In genomic region chr13:44908712-44909111, GRCh38 we compare ENCODE assay signal across 25 cellular contexts.
"Had no signal": no experiment of that assay in that cellular context is flagged by ENCODE, and none has a peak within 500 bp of the region (broad histone marks: within the 10 kb centered on the region; RNA-seq: fewer than 3 reads in every experiment).

No MANE protein-coding gene starts in this region.

- H3K4me1 ChIP-seq: colonic mucosa, thyroid gland had no signal

- DNase-seq: colonic mucosa; endodermal cell; gastrocnemius medialis; head of caudate nucleus; kidney; naive B cell; nephron progenitor cell; occipital lobe; ovary; posterior cingulate gyrus; psoas muscle; right cardiac atrium; sigmoid colon; stimulated activated CD4-positive, alpha-beta T cell treated with anti-CD3 and anti-CD28 coated beads, Interleukin-2, amount 100 ng/mL, for 24 hours; stimulated activated CD4-positive, alpha-beta T cell treated with anti-CD3 and anti-CD28 coated beads, Interleukin-4, amount 100 ng/mL, for 24 hours; stimulated activated naive CD4-positive, alpha-beta T cell treated with Interleukin-2 at 50 U/mL for 16 hours; stomach; thyroid gland had no signal

- H3K27me3 ChIP-seq: colonic mucosa, gastrocnemius medialis, ovary, sigmoid colon, stomach, thyroid gland had no signal

- H3K27ac Mint-ChIP-seq: endodermal cell; memory B cell; mesothelial cell of epicardium; naive B cell; nephron progenitor cell; stimulated activated effector memory CD8-positive, alpha-beta T cell treated with anti-CD3 and anti-CD28 coated beads, Interleukin-12 subunit alpha, Interleukin-12 subunit beta, amount 100 ng/mL, for 72 hours had no signal

- H3K36me3 Mint-ChIP-seq: mesothelial cell of epicardium; stimulated activated effector memory CD8-positive, alpha-beta T cell treated with anti-CD3 and anti-CD28 coated beads, Interleukin-12 subunit alpha, Interleukin-12 subunit beta, amount 100 ng/mL, for 72 hours had no signal

- ATAC-seq: gastrocnemius medialis; left lobe of liver; mucosa of descending colon; psoas muscle; right cardiac atrium; stimulated activated effector memory CD8-positive, alpha-beta T cell treated with anti-CD3 and anti-CD28 coated beads, Interleukin-12 subunit alpha, Interleukin-12 subunit beta, amount 100 ng/mL, for 72 hours had no signal

- H3K9me3 ChIP-seq: colonic mucosa, gastrocnemius medialis, ovary, thyroid gland had no signal

- H3K27ac ChIP-seq: colonic mucosa, epithelial cell of prostate, gastrocnemius medialis, ovary, psoas muscle, thyroid gland had no signal

- H3K4me1 Mint-ChIP-seq: naive B cell; stimulated activated effector memory CD8-positive, alpha-beta T cell treated with anti-CD3 and anti-CD28 coated beads, Interleukin-12 subunit alpha, Interleukin-12 subunit beta, amount 100 ng/mL, for 72 hours had no signal

- H3K4me3 ChIP-seq: colonic mucosa, gastrocnemius medialis, lung, mucosa of descending colon, ovary, psoas muscle, sigmoid colon, stomach, thyroid gland had no signal

- H3K9me3 Mint-ChIP-seq: stimulated activated effector memory CD8-positive, alpha-beta T cell treated with anti-CD3 and anti-CD28 coated beads, Interleukin-12 subunit alpha, Interleukin-12 subunit beta, amount 100 ng/mL, for 72 hours had no signal

- H3K4me3 Mint-ChIP-seq: endodermal cell; memory B cell; mesothelial cell of epicardium; naive B cell; nephron progenitor cell; stimulated activated effector memory CD8-positive, alpha-beta T cell treated with anti-CD3 and anti-CD28 coated beads, Interleukin-12 subunit alpha, Interleukin-12 subunit beta, amount 100 ng/mL, for 72 hours had no signal

- H3K36me3 ChIP-seq: colonic mucosa, gastrocnemius medialis, ovary, sigmoid colon, stomach, thyroid gland had no signal
